In the genomic region with DNA sequence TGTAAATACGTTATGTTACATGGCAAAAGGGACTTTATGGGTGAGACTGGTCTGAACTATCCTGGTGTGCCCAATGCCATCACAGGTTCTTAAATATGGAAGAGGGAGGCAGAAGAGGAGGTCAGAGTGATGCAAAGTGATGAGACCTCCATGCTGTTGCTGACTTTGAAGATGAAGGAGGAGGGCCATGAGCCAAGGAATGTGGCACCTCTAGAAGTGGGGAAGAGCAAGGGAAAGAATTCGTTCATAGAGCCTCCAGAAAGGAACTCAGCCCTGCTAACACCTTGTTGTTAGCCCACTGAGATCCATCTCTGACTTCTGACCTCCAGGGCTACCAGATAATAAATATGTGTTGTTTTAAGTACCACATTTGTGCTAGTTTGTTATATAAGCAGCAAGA, we compare ENCODE assay signal across 28 cellular contexts.
"Had no signal": no experiment of that assay in that cellular context is flagged by ENCODE, and none has a peak within 500 bp of the region (broad histone marks: within the 10 kb centered on the region; RNA-seq: fewer than 3 reads in every experiment).

No MANE protein-coding gene starts in this region.

- H3K36me3 Mint-ChIP-seq: stimulated activated effector memory CD8-positive, alpha-beta T cell treated with anti-CD3 and anti-CD28 coated beads, Interleukin-12 subunit alpha, Interleukin-12 subunit beta, amount 100 ng/mL, for 72 hours; stimulated activated memory B cell treated with anti-CD40 and anti-IgM and Interleukin-4, amounts not matched to agents 10 μg/mL and 1 μg/mL and 100 μg/mL, for 72 hours; stimulated activated naive B cell treated with anti-CD40 and anti-IgM and Interleukin-4, amounts not matched to agents 10 μg/mL and 1 μg/mL and 100 μg/mL, for 72 hours; type B pancreatic cell had no signal

- H3K4me1 ChIP-seq: stomach, suprapubic skin, testis, thyroid gland, tibial artery, tibial nerve, transverse colon, uterus, vagina had no signal

- FAIRE-seq: urothelium cell line had no signal

- H3K4me3 Mint-ChIP-seq: stimulated activated effector memory CD8-positive, alpha-beta T cell treated with anti-CD3 and anti-CD28 coated beads, Interleukin-12 subunit alpha, Interleukin-12 subunit beta, amount 100 ng/mL, for 72 hours; stimulated activated memory B cell treated with anti-CD40 and anti-IgM and Interleukin-4, amounts not matched to agents 10 μg/mL and 1 μg/mL and 100 μg/mL, for 72 hours; stimulated activated naive B cell treated with anti-CD40 and anti-IgM and Interleukin-4, amounts not matched to agents 10 μg/mL and 1 μg/mL and 100 μg/mL, for 72 hours; stimulated activated naive CD8-positive, alpha-beta T cell treated with anti-CD3 and anti-CD28 coated beads, Interleukin-15, amount 100 ng/mL, for 72 hours; stimulated activated naive CD8-positive, alpha-beta T cell treated with anti-CD3 and anti-CD28 coated beads, Interleukin-15, Interleukin-2, amounts not matched to agents 100 ng/mL and 50 ng/mL, for 24 hours; type B pancreatic cell had no signal

- H3K27ac Mint-ChIP-seq: stimulated activated effector memory CD8-positive, alpha-beta T cell treated with anti-CD3 and anti-CD28 coated beads, Interleukin-12 subunit alpha, Interleukin-12 subunit beta, amount 100 ng/mL, for 72 hours; stimulated activated memory B cell treated with anti-CD40 and anti-IgM and Interleukin-4, amounts not matched to agents 10 μg/mL and 1 μg/mL and 100 μg/mL, for 72 hours; stimulated activated naive B cell treated with anti-CD40 and anti-IgM and Interleukin-4, amounts not matched to agents 10 μg/mL and 1 μg/mL and 100 μg/mL, for 72 hours; stimulated activated naive CD8-positive, alpha-beta T cell treated with anti-CD3 and anti-CD28 coated beads, Interleukin-15, amount 100 ng/mL, for 72 hours; stimulated activated naive CD8-positive, alpha-beta T cell treated with anti-CD3 and anti-CD28 coated beads, Interleukin-15, Interleukin-2, amounts not matched to agents 100 ng/mL and 50 ng/mL, for 24 hours; type B pancreatic cell had no signal

- H3K27me3 ChIP-seq: stomach, testis, thyroid gland, tibial artery, tibial nerve, transverse colon, upper lobe of left lung, uterus, vagina had no signal

- H3K27ac ChIP-seq: stomach, suprapubic skin, testis, thoracic aorta, thyroid gland, tibial artery, tibial nerve, transverse colon, upper lobe of left lung, uterus, vagina had no signal

- H3K9me3 Mint-ChIP-seq: stimulated activated memory B cell treated with anti-CD40 and anti-IgM and Interleukin-4, amounts not matched to agents 10 μg/mL and 1 μg/mL and 100 μg/mL, for 72 hours; stimulated activated naive CD8-positive, alpha-beta T cell treated with anti-CD3 and anti-CD28 coated beads, Interleukin-15, amount 100 ng/mL, for 72 hours; type B pancreatic cell had no signal

- DNase-seq: stimulated activated CD4-positive, alpha-beta T cell treated with anti-CD3 and anti-CD28 coated beads, Interleukin-2, amount 100 ng/mL, for 24 hours; stimulated activated CD4-positive, alpha-beta T cell treated with anti-CD3 and anti-CD28 coated beads, Interleukin-2, amount 100 ng/mL, for 48 hours; stimulated activated CD4-positive, alpha-beta T cell treated with anti-CD3 and anti-CD28 coated beads, Interleukin-4, amount 100 ng/mL, for 1 hour; stimulated activated CD4-positive, alpha-beta T cell treated with anti-CD3 and anti-CD28 coated beads, Interleukin-4, amount 100 ng/mL, for 24 hours; stimulated activated CD4-positive, alpha-beta T cell treated with anti-CD3 and anti-CD28 coated beads, Interleukin-4, amount 100 ng/mL, for 4 hours; stimulated activated CD8-positive, alpha-beta memory T cell treated with anti-CD3 and anti-CD28 coated beads, Interleukin-4, amount 100 ng/mL, for 48 hours; stimulated activated naive B cell treated with anti-CD40 and anti-IgM and Interleukin-4, amounts not matched to agents 10 μg/mL and 1 μg/mL and 100 μg/mL, for 72 hours; stimulated activated naive CD4-positive, alpha-beta T cell; stimulated activated naive CD4-positive, alpha-beta T cell treated with Interleukin-2 at 50 U/mL for 16 hours; stimulated activated naive CD8-positive, alpha-beta T cell treated with anti-CD3 and anti-CD28 coated beads, Interleukin-15, amount 100 ng/mL, for 72 hours; stimulated activated naive CD8-positive, alpha-beta T cell treated with anti-CD3 and anti-CD28 coated beads, Interleukin-15, Interleukin-2, amounts not matched to agents 100 U/mL and 50 U/mL, for 24 hours; stomach; substantia nigra; testis; thyroid gland; tibial artery; transverse colon; upper lobe of left lung; uterus had no signal

- H3K36me3 ChIP-seq: stomach, suprapubic skin, thoracic aorta, thyroid gland, tibial artery, tibial nerve, transverse colon, upper lobe of left lung, uterus, vagina had no signal

- ATAC-seq: stimulated activated effector memory CD8-positive, alpha-beta T cell treated with anti-CD3 and anti-CD28 coated beads, Interleukin-12 subunit alpha, Interleukin-12 subunit beta, amount 100 ng/mL, for 72 hours; stimulated activated memory B cell treated with anti-CD40 and anti-IgM and Interleukin-4, amounts not matched to agents 10 μg/mL and 1 μg/mL and 100 μg/mL, for 72 hours; stimulated activated naive B cell treated with anti-CD40 and anti-IgM and Interleukin-4, amounts not matched to agents 10 μg/mL and 1 μg/mL and 100 μg/mL, for 72 hours; stimulated activated naive CD8-positive, alpha-beta T cell treated with anti-CD3 and anti-CD28 coated beads, Interleukin-15, amount 100 ng/mL, for 72 hours; stimulated activated naive CD8-positive, alpha-beta T cell treated with anti-CD3 and anti-CD28 coated beads, Interleukin-15, Interleukin-2, amounts not matched to agents 100 U/mL and 50 U/mL, for 24 hours had no signal

- H3K9me3 ChIP-seq: stomach, suprapubic skin, testis, thoracic aorta, thyroid gland, tibial artery, tibial nerve, transverse colon, upper lobe of left lung, uterus, vagina had no signal

- H3K27me3 Mint-ChIP-seq: stimulated activated memory B cell treated with anti-CD40 and anti-IgM and Interleukin-4, amounts not matched to agents 10 μg/mL and 1 μg/mL and 100 μg/mL, for 72 hours; type B pancreatic cell had no signal

- H3K4me1 Mint-ChIP-seq: stimulated activated effector memory CD8-positive, alpha-beta T cell treated with anti-CD3 and anti-CD28 coated beads, Interleukin-12 subunit alpha, Interleukin-12 subunit beta, amount 100 ng/mL, for 72 hours; stimulated activated memory B cell treated with anti-CD40 and anti-IgM and Interleukin-4, amounts not matched to agents 10 μg/mL and 1 μg/mL and 100 μg/mL, for 72 hours; stimulated activated naive B cell treated with anti-CD40 and anti-IgM and Interleukin-4, amounts not matched to agents 10 μg/mL and 1 μg/mL and 100 μg/mL, for 72 hours; stimulated activated naive CD8-positive, alpha-beta T cell treated with anti-CD3 and anti-CD28 coated beads, Interleukin-15, amount 100 ng/mL, for 72 hours had no signal

- H3K4me3 ChIP-seq: stomach, suprapubic skin, testis, thoracic aorta, thyroid gland, tibial artery, tibial nerve, transverse colon, upper lobe of left lung, uterus, vagina had no signal
